Comparison of ENCODE assay signal across 28 cellular contexts in genomic region chr19:50352242-50352641, GRCh38. TPM values are rescaled to one million over a fixed set of nuclear protein-coding genes. Genes with fewer than 3 reads are reported as not detected.
"Had no signal": no experiment of that assay in that cellular context is flagged by ENCODE, and none has a peak within 500 bp of the region (broad histone marks: within the 10 kb centered on the region; RNA-seq: fewer than 3 reads in every experiment).

No MANE protein-coding gene starts in this region.

- ATAC-seq: activated CD4-positive, alpha-beta T cell treated with anti-CD3 and anti-CD28 coated beads for 36 hours; activated naive CD4-positive, alpha-beta T cell treated with anti-CD3 and anti-CD28 coated beads, Interleukin-2, amount 50 U/mL, for 72 hours; activated T-cell treated with anti-CD3 and anti-CD28 coated beads, Interleukin-2, amount 50 U/mL, for 72 hours; esophagus mucosa had no signal

- H3K36me3 ChIP-seq: ascending aorta, breast epithelium, cardiac muscle cell, colonic mucosa had no signal

- H3K27ac ChIP-seq: ascending aorta, breast epithelium, cardiac muscle cell, colonic mucosa, dorsolateral prefrontal cortex had no signal

- H3K4me3 ChIP-seq: ascending aorta, breast epithelium, cardiac muscle cell, colonic mucosa, dorsolateral prefrontal cortex had no signal

- H3K4me1 ChIP-seq: ascending aorta, breast epithelium, colonic mucosa had no signal

- H3K27me3 ChIP-seq: ascending aorta, breast epithelium, cardiac muscle cell, colonic mucosa, dorsolateral prefrontal cortex had no signal

- DNase-seq: activated CD4-positive, alpha-beta memory T cell treated with anti-CD3 and anti-CD28 coated beads, Interleukin-2, amount 10 ng/mL, durations not matched to agents 7 days and 5 days; activated CD4-positive, alpha-beta T cell treated with anti-CD3 and anti-CD28 coated beads for 36 hours; activated CD4-positive, alpha-beta T cell treated with anti-CD3 and anti-CD28 coated beads, Interleukin-2, amount 10 ng/mL, durations not matched to agents 24 days and 14 days; activated CD4-positive, alpha-beta T cell treated with anti-CD3 and anti-CD28 coated beads, Interleukin-2, amount 50 U/mL, for 4 hours; activated CD4-positive, CD25-positive, alpha-beta regulatory T cell; activated CD4-positive, CD25-positive, alpha-beta regulatory T cell treated with anti-CD3 and anti-CD28 coated beads, Interleukin-2, amount 50 U/mL, for 72 hours; activated CD8-positive, alpha-beta memory T cell treated with anti-CD3 and anti-CD28 coated beads, Interleukin-2, amount 50 U/mL, for 48 hours; activated gamma-delta T cell; activated naive CD4-positive, alpha-beta T cell; activated naive CD4-positive, alpha-beta T cell treated with anti-CD3 and anti-CD28 coated beads, Interleukin-2, amount 10 ng/mL, durations not matched to agents 7 days and 5 days; activated naive CD8-positive, alpha-beta T cell treated with anti-CD3 and anti-CD28 coated beads, Interleukin-2, amount 10 ng/mL, durations not matched to agents 7 days and 5 days; activated T-cell treated with anti-CD3 and anti-CD28 coated beads for 4 hours; activated T-cell treated with anti-CD3 and anti-CD28 coated beads, Interleukin-2, amount 50 U/mL, for 24 hours; activated T-cell treated with anti-CD3 and anti-CD28 coated beads, Interleukin-2, amount 50 U/mL, for 72 hours; central memory CD4-positive, alpha-beta T cell; cerebellar nuclear complex; colonic mucosa; effector memory CD4-positive, alpha-beta T cell; endodermal cell; foreskin fibroblast; T-helper 2 cell had no signal

- H3K9me3 ChIP-seq: ascending aorta, breast epithelium, colonic mucosa had no signal

RNA-seq across cellular contexts. Expression of gene NAPSA, which starts 13.2 kb away (rescaled TPM):
- total RNA-seq: frontal cortex had no signal
